ENCODE assay signal across 9 cellular contexts in genomic region chr17:8300629-8301242, GRCh38. TPM values are rescaled to one million over a fixed set of nuclear protein-coding genes. Genes with fewer than 3 reads are reported as not detected.
DNase-seq lines count a peak whose midpoint lies in the region; ATAC-seq and TF ChIP-seq lines count a peak whose summit lies in the region.
"Had no signal": no experiment of that assay in that cellular context is flagged by ENCODE, and none has a peak within 500 bp of the region (broad histone marks: within the 10 kb centered on the region; RNA-seq: fewer than 3 reads in every experiment).

No MANE protein-coding gene starts in this region.

- H3K27me3 ChIP-seq in aorta (ENCODE audit: control insufficient read depth in 1 of 2, insufficient read depth in 2 of 2, low read length in 1 of 2), result no peaks in the 10 kb centered on the region
- H3K27me3 ChIP-seq: BLaER1 treated with 17β-estradiol and CSF1 and Interleukin-3, amounts not matched to agents 10 nM and 100 nM had no signal

- intact Hi-C loops in head of caudate nucleus (cut with DNase I) (loop anchor here (10.0 kb wide), 1 partner anchor 176 kb away; the partner anchor contains the start of gene HES7), aorta (cut with DNase I) (loop anchor here (10.0 kb wide), 2 partner anchors 206 to 226 kb away; no protein-coding TSS in a partner anchor)

- H3K27me3 Mint-ChIP-seq in progenitor cell of endocrine pancreas, result peaks cover 3% of the 10 kb centered on the region

- no peaks in the 10 kb centered on the region for H3K9me3 ChIP-seq in aorta (ENCODE audit: control insufficient read depth, low read length)
- H3K9me3 ChIP-seq: BLaER1 treated with 17β-estradiol and CSF1 and Interleukin-3, amounts not matched to agents 10 nM and 100 nM had no signal

- 7 to 8% methylated on average over 6 to 8 of the region's 8 CpGs for WGBS in aorta, 2 donors

- H3K4me1 Mint-ChIP-seq in progenitor cell of endocrine pancreas (ENCODE audit: low read depth), result no peaks in the 10 kb centered on the region

- no peak overlapping the region for H3K27ac ChIP-seq in aorta (ENCODE audit: low read depth in 1 of 2, low read length in 2 of 2)
- H3K27ac ChIP-seq: BLaER1 treated with 17β-estradiol and CSF1 and Interleukin-3, amounts not matched to agents 10 nM and 100 nM had no signal

- no peak overlapping the region for H3K4me3 Mint-ChIP-seq in progenitor cell of endocrine pancreas (ENCODE audit: low read depth)

- TF ChIP-seq CTCF in LNCAP (IDR thresholded peaks at IDR 0.05) (peak; percentile 80), progenitor cell of endocrine pancreas (IDR thresholded peaks at IDR 0.05; ENCODE audit: unreplicated experiment) (peak; percentile 82)

- DNase-seq in DMS153 treated with DMSO at 0.1 percent for 48 hours (lab: John Stamatoyannopoulos, UW; ENCODE audit: unreplicated experiment) (peak; percentile 7), DMS153 (lab: John Stamatoyannopoulos, UW) (no peak), SK-N-DZ (ENCODE audit: low spot score) (peak; percentile 85), head of caudate nucleus (peak; percentile 44 to 88 (median 70)), progenitor cell of endocrine pancreas (ENCODE audit: low spot score, unreplicated experiment) (peak; percentile 35), aorta (peak in 1 of 2 donors; percentile 68)
- DNase-seq in activated naive CD4-positive, alpha-beta T cell treated with anti-CD3 and anti-CD28 coated beads, Interleukin-2, amount 50 U/mL, for 16 hours, result peak; percentile 59

- H3K4me1 ChIP-seq in aorta (ENCODE audit: control insufficient read depth in 1 of 2, insufficient read depth in 2 of 2, low read length in 2 of 2), result no peaks in the 10 kb centered on the region

- no peak overlapping the region for H3K4me3 ChIP-seq in aorta (ENCODE audit: low read length in 2 of 2)
- H3K4me3 ChIP-seq: BLaER1 treated with 17β-estradiol and CSF1 and Interleukin-3, amounts not matched to agents 10 nM and 100 nM had no signal

- no peaks in the 10 kb centered on the region for H3K36me3 ChIP-seq in aorta (ENCODE audit: control insufficient read depth in 1 of 2, insufficient read depth in 2 of 2, low read length in 1 of 2)
- H3K36me3 ChIP-seq: BLaER1 treated with 17β-estradiol and CSF1 and Interleukin-3, amounts not matched to agents 10 nM and 100 nM had no signal

- no peaks in the 10 kb centered on the region for H3K36me3 Mint-ChIP-seq in progenitor cell of endocrine pancreas (ENCODE audit: insufficient read depth)

- no peak overlapping the region for H3K27ac Mint-ChIP-seq in progenitor cell of endocrine pancreas

- peak; percentile 93 for ATAC-seq in aorta (ENCODE audit: low FRiP score)

- no peaks in the 10 kb centered on the region for H3K9me3 Mint-ChIP-seq in progenitor cell of endocrine pancreas (ENCODE audit: low read depth)

RNA-seq across cellular contexts. Expression of gene SLC25A35, which starts 5.5 kb away (rescaled TPM):
- polyA plus RNA-seq in SK-N-DZ (2014; cell fraction: cytosol; rRNA removed), result 3.2 and 3.8 TPM in 2 replicates
- polyA plus RNA-seq in SK-N-DZ (2014; cell fraction: nucleus; rRNA removed), result 5.0 and 15.4 TPM in 2 replicates
- 4.2 TPM in 2 replicates for total RNA-seq in progenitor cell of endocrine pancreas
- 1 to 10 TPM; 3.0 to 4.8 TPM for total RNA-seq in aorta
- polyA plus RNA-seq in aorta, result 1 to 10 TPM; 1.0 to 6.6 TPM

RNA-seq across cellular contexts. Expression of gene ARHGEF15, which starts 9.3 kb away (rescaled TPM):
- 0.28 and 5.9 TPM in 2 replicates for polyA plus RNA-seq in SK-N-DZ (2014; cell fraction: cytosol; rRNA removed)
- polyA plus RNA-seq in SK-N-DZ (2014; cell fraction: nucleus; rRNA removed), result 0.25 and 4.2 TPM in 2 replicates
- total RNA-seq in progenitor cell of endocrine pancreas (0.22 and 0.27 TPM in 2 replicates), aorta (10 to 100 TPM; 18.6 to 36.5 TPM)
- 1 to 10 TPM in 1 of 2 donors, under 1 TPM in 1; 0.75 to 2.1 TPM for polyA plus RNA-seq in aorta

RNA-seq across cellular contexts. Expression of gene RANGRF, which starts 12.3 kb away (rescaled TPM):
- polyA plus RNA-seq in SK-N-DZ (2014; cell fraction: cytosol; rRNA removed), result 26.8 and 33.0 TPM in 2 replicates
- polyA plus RNA-seq in SK-N-DZ (2014; cell fraction: nucleus; rRNA removed), result 51.2 and 54.4 TPM in 2 replicates
- total RNA-seq in progenitor cell of endocrine pancreas (31.2 and 33.6 TPM in 2 replicates), aorta (10 to 100 TPM; 20.3 to 21.7 TPM)
- 10 to 100 TPM; 28.7 to 53.7 TPM for polyA plus RNA-seq in aorta

RNA-seq across cellular contexts. Expression of gene ODF4, which starts 38.9 kb away (rescaled TPM):
- not detected in 2 replicates for polyA plus RNA-seq in SK-N-DZ (2014; cell fraction: cytosol; rRNA removed)
- polyA plus RNA-seq in SK-N-DZ (2014; cell fraction: nucleus; rRNA removed), result not detected in 2 replicates
- total RNA-seq in progenitor cell of endocrine pancreas (not detected in 2 replicates), aorta (not detected)
- polyA plus RNA-seq in aorta, result not detected

RNA-seq across cellular contexts. Expression of gene PFAS, which starts 51.6 kb away (rescaled TPM):
- polyA plus RNA-seq in SK-N-DZ (2014; cell fraction: cytosol; rRNA removed), result 102 and 111 TPM in 2 replicates
- polyA plus RNA-seq in SK-N-DZ (2014; cell fraction: nucleus; rRNA removed), result 190 and 219 TPM in 2 replicates
- total RNA-seq in progenitor cell of endocrine pancreas (110 and 112 TPM in 2 replicates), aorta (10 to 100 TPM; 21.3 to 25.4 TPM)
- 1 to 10 TPM; 1.4 to 8.3 TPM for polyA plus RNA-seq in aorta

Comparison
In these comparisons a context has a peak if more than half of its experiments do, and no peak if none do; other contexts are left out.
1. RNA of gene ARHGEF15, which starts 9.3 kb away (total RNA-seq): 18.6 to 36.5 TPM in aorta; 0.22 to 0.27 TPM in progenitor cell of endocrine pancreas; every median in the first group is over 10 times any median in the second.